In the genomic region with DNA sequence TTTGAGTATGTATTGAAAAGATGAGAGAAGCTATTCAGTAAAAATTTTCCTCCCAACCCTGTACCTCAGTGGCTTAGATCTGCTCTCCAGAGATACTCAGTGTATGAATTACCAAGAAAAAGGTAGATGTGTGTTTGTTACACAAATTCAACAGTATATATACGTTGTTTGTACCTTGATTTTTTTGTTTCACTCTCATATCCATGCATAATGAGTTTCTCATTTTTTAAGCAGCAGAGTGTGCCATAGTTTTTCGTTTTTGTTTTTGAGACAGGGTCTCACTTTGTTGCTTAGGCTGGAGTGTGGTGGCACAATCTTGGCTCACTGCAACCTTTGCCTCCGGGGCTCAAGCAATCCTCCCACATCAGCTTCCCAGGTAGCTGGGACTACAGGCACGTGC, we compare ENCODE assay signal across 26 cellular contexts.
DNase-seq lines count a peak whose midpoint lies in the region; ATAC-seq, FAIRE-seq and TF ChIP-seq lines count a peak whose summit lies in the region.
"Had no signal": no experiment of that assay in that cellular context is flagged by ENCODE, and none has a peak within 500 bp of the region (broad histone marks: within the 10 kb centered on the region; RNA-seq: fewer than 3 reads in every experiment).

No MANE protein-coding gene starts in this region.

- intact Hi-C loops in MCF 10A (cut with micrococcal nuclease), result no loop called here

- H3K27ac Mint-ChIP-seq in memory B cell (peak overlapping the region; percentile 47), MCF 10A (ENCODE audit: low read depth, unreplicated experiment) (no peak overlapping the region)
- H3K27ac Mint-ChIP-seq in activated T-helper 17 cell treated with anti-CD3 and anti-CD28 coated beads, Interleukin-2, amount 50 U/mL, for 72 hours, result no peak overlapping the region
- H3K27ac Mint-ChIP-seq: CD14-positive monocyte; CD4-positive, CD25-positive, alpha-beta regulatory T cell had no signal

- no peaks in the 10 kb centered on the region for H3K9me3 ChIP-seq in HEK293 (ENCODE audit: control insufficient read depth, insufficient read depth, low read depth, low read length)
- H3K9me3 ChIP-seq: BE2C, BLaER1 had no signal

- H3K4me1 Mint-ChIP-seq in memory B cell (peaks cover 13% of the 10 kb centered on the region), MCF 10A (ENCODE audit: insufficient read depth, unreplicated experiment) (peaks cover 10% of the 10 kb centered on the region)
- peaks cover 30% of the 10 kb centered on the region for H3K4me1 Mint-ChIP-seq in activated T-helper 17 cell treated with anti-CD3 and anti-CD28 coated beads, Interleukin-2, amount 50 U/mL, for 72 hours

- peaks cover 20% of the 10 kb centered on the region for H3K36me3 Mint-ChIP-seq in memory B cell
- peaks cover 68% of the 10 kb centered on the region for H3K36me3 Mint-ChIP-seq in activated T-helper 17 cell treated with anti-CD3 and anti-CD28 coated beads, Interleukin-2, amount 50 U/mL, for 72 hours (ENCODE audit: low read depth)
- H3K36me3 Mint-ChIP-seq in MCF 10A (ENCODE audit: insufficient read depth, unreplicated experiment), result peaks cover 53% of the 10 kb centered on the region

- no peak for DNase-seq in memory B cell (ENCODE audit: low spot score in 2 of 2)
- no peak for DNase-seq in urothelium cell line (ENCODE audit: low spot score)
- no peak for DNase-seq in MCF 10A (ENCODE audit: unreplicated experiment)
- DNase-seq: 8988T; ACHN; BE2C; C1 segment of cervical spinal cord; CD4-positive, alpha-beta memory T cell; CD4-positive, CD25-positive, alpha-beta regulatory T cell; CD8-positive, alpha-beta memory T cell; COR-L47; DMS 273 treated with DMSO at 0.1 percent for 48 hours; DMS153; DMS53; DMS79; DND-41; EL; GDM1 had no signal

- no peak for ATAC-seq in memory B cell (ENCODE audit: low read depth)
- no peak for ATAC-seq in activated T-helper 17 cell treated with anti-CD3 and anti-CD28 coated beads, Interleukin-2, amount 50 U/mL, for 72 hours (replicated peaks)
- ATAC-seq: GM12878 had no signal

- H3K27ac ChIP-seq in HEK293 (ENCODE audit: extremely low read depth, low read depth, low read length), result no peak overlapping the region
- H3K27ac ChIP-seq: BLaER1 had no signal

- BruUV-seq in MCF 10A (replicated peaks; lab: Mats Ljungman, UMichigan), result no TSS peak

- TF ChIP-seq CTCF in HEK293 (tag by site-specific recombination; IDR thresholded peaks at IDR 0.05) (no peak), MCF 10A (IDR thresholded peaks at IDR 0.05; ENCODE audit: unreplicated experiment) (no peak)

- H3K27me3 Mint-ChIP-seq in memory B cell (no peaks in the 10 kb centered on the region), MCF 10A (ENCODE audit: insufficient read depth, unreplicated experiment) (no peaks in the 10 kb centered on the region)
- H3K27me3 Mint-ChIP-seq in activated T-helper 17 cell treated with anti-CD3 and anti-CD28 coated beads, Interleukin-2, amount 50 U/mL, for 72 hours, result no peaks in the 10 kb centered on the region
- H3K27me3 Mint-ChIP-seq: CD4-positive, alpha-beta memory T cell; CD4-positive, CD25-positive, alpha-beta regulatory T cell; CD8-positive, alpha-beta memory T cell had no signal

- POLR2A ChIA-PET in HEK293 (lab: Yijun Ruan, JAX) (no interaction called here), MCF 10A (lab: Yijun Ruan, JAX) (interaction anchor here (0.7 to 1.9 kb wide), 4 partner anchors 17 to 70 kb away, joined by 3 to 6 read pairs (median 4); no protein-coding TSS in a partner anchor)

- no peaks in the 10 kb centered on the region for H3K9me3 Mint-ChIP-seq in memory B cell
- no peaks in the 10 kb centered on the region for H3K9me3 Mint-ChIP-seq in activated T-helper 17 cell treated with anti-CD3 and anti-CD28 coated beads, Interleukin-2, amount 50 U/mL, for 72 hours
- no peaks in the 10 kb centered on the region for H3K9me3 Mint-ChIP-seq in MCF 10A (ENCODE audit: unreplicated experiment)
- H3K9me3 Mint-ChIP-seq: CD14-positive monocyte; CD4-positive, CD25-positive, alpha-beta regulatory T cell; CD8-positive, alpha-beta memory T cell had no signal

- no peaks in the 10 kb centered on the region for H3K4me1 ChIP-seq in HEK293 (ENCODE audit: control insufficient read depth, insufficient read depth, low read length)
- H3K4me1 ChIP-seq: BE2C had no signal

- H3K4me3 Mint-ChIP-seq in memory B cell (no peak overlapping the region), MCF 10A (ENCODE audit: unreplicated experiment) (no peak overlapping the region)
- H3K4me3 Mint-ChIP-seq in activated T-helper 17 cell treated with anti-CD3 and anti-CD28 coated beads, Interleukin-2, amount 50 U/mL, for 72 hours, result no peak overlapping the region
- H3K4me3 Mint-ChIP-seq: CD14-positive monocyte; CD4-positive, alpha-beta memory T cell; CD4-positive, CD25-positive, alpha-beta regulatory T cell; CD8-positive, alpha-beta memory T cell had no signal

- no peak for FAIRE-seq in urothelium cell line (lab: Jason Lieb, UNC)
- FAIRE-seq: A204.1, GM12878, GM12892, GM18507 had no signal

- H3K4me3 ChIP-seq in HEK293 (ENCODE audit: low read depth, low read length), result no peak overlapping the region
- H3K4me3 ChIP-seq: BLaER1, GM12878 had no signal

- H3K36me3 ChIP-seq in HEK293 (ENCODE audit: control insufficient read depth in 2 of 2, insufficient read depth in 1 of 2, low read length in 2 of 2), result peaks cover 10 to 35% of the 10 kb centered on the region in 2 experiments; a peak in 2 of 3 replicates

- CTCF ChIA-PET in HEK293 (lab: Yijun Ruan, JAX) (no interaction called here), MCF 10A (lab: Yijun Ruan, JAX) (interaction anchor here (0.5 to 0.6 kb wide), 2 partner anchors 26 to 1872 kb away, joined by 3 read pairs; no protein-coding TSS in a partner anchor)

TF ChIP-seq in HEK293, 187 proteins besides CTCF, POLR2A, EP300 and RAD21:
- TF ChIP-seq SP7 (tag by site-specific recombination; IDR thresholded peaks at IDR 0.05), result no peak
- TF ChIP-seq ZNF777 (tag by site-specific recombination; IDR thresholded peaks at IDR 0.05; ENCODE audit: borderline replicate concordance), result no peak
- TF ChIP-seq OVOL3 (tag by site-specific recombination; IDR thresholded peaks at IDR 0.05), result no peak
- peak; percentile 95 for TF ChIP-seq ZNF133 (tag by site-specific recombination; IDR thresholded peaks at IDR 0.05)
TF ChIP-seq in HEK293: peak in this region for 1.
